8 cellular contexts compared by ENCODE assay signal in genomic region chr15:77543159-77543882, GRCh38.
DNase-seq lines count a peak whose midpoint lies in the region; ATAC-seq, FAIRE-seq and TF ChIP-seq lines count a peak whose summit lies in the region.

No MANE protein-coding gene starts in this region.

- peak overlapping the region; percentile 72 for H3K27ac ChIP-seq in lower lobe of right lung

- no peaks in the 10 kb centered on the region for H3K9me3 ChIP-seq in lower lobe of right lung

- peaks cover 40% of the 10 kb centered on the region for H3K4me1 ChIP-seq in lower lobe of right lung

- intact Hi-C loops in lower lobe of right lung (cut with DNase I), result no loop called here

- FAIRE-seq in GM18507 (lab: Jason Lieb, UNC), result peak; percentile 50

- peak; percentile 84 for ATAC-seq in HG03432 (IDR thresholded peaks at IDR 0.05; ENCODE audit: unreplicated experiment)
- peak; percentile 90 to 92 for ATAC-seq in lower lobe of right lung

- H3K36me3 ChIP-seq in lower lobe of right lung, result no peaks in the 10 kb centered on the region

- TF ChIP-seq CTCF in lower lobe of right lung (IDR thresholded peaks at IDR 0.05), result peak; percentile 98

- no peaks in the 10 kb centered on the region for H3K27me3 ChIP-seq in lower lobe of right lung (ENCODE audit: low read depth)

- H3K4me3 ChIP-seq in lower lobe of right lung, result peak overlapping the region; percentile 59

- DNase-seq in 8988T (peak; percentile 80), GM18507 (ENCODE audit: extremely low spot score, insufficient read length, low read depth) (peak; percentile 80), NCI-H69 (lab: John Stamatoyannopoulos, UW) (peak; percentile 87), dermis microvascular lymphatic vessel endothelial cell (ENCODE audit: low read depth in 2 of 2) (peak; percentile 70 to 87), lower lobe of right lung (peak; percentile 90)
- peak; percentile 64 to 66 for DNase-seq in activated CD4-positive, alpha-beta T cell treated with anti-CD3 and anti-CD28 coated beads, Interleukin-2, amount 50 U/mL, for 4 hours
- DNase-seq in stimulated activated CD4-positive, alpha-beta T cell treated with anti-CD3 and anti-CD28 coated beads, Interleukin-4, amount 100 ng/mL, for 4 hours, result peak; percentile 65 to 79

Comparison
In these comparisons a context has a peak if more than half of its experiments do, and no peak if none do; other contexts are left out.
1. Peak in every context shown above with its lines: DNase-seq, ATAC-seq, H3K4me3 ChIP-seq and H3K27ac ChIP-seq.